In genomic region chr5:55492449-55492848, GRCh38 we compare ENCODE assay signal across 1 cellular context.
TF ChIP-seq lines count a peak whose summit lies in the region.

No MANE protein-coding gene starts in this region.

TF ChIP-seq in HepG2, 621 proteins besides CTCF, POLR2A, EP300 and RAD21 (continued from another document):
- TF ChIP-seq LBX2 (CRISPR knock-in tag; IDR thresholded peaks at IDR 0.05; ENCODE audit: borderline replicate concordance): no peak
